13 cellular contexts compared by ENCODE assay signal in the genomic region with DNA sequence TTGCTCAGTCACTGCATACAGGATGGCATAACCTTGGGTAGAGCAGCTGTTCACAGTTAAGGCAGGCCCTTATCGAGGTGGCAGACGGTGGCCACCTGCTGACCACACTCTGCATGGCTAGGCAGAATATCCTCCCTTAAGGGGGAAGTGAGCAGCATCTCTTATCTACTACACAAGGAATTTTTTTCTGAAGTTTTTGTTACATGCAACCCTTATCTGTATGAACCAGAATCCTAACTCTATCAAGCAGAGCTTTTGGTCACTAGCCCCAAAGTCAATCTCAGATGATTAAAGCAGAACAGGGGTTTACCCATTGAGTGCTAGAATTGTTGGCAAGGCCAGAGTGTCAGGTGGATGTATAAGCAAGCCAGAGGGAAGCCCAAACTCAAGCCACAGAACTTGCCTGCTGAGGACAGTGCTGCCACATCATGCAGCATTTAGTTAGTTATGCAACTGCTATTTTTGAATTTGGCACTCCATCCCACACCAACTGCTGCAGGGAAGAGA.
DNase-seq lines count a peak whose midpoint lies in the region; ATAC-seq lines count a peak whose summit lies in the region.
"Had no signal": no experiment of that assay in that cellular context is flagged by ENCODE, and none has a peak within 500 bp of the region (broad histone marks: within the 10 kb centered on the region; RNA-seq: fewer than 3 reads in every experiment).

No MANE protein-coding gene starts in this region.

- peak; percentile 82 to 88 for ATAC-seq in left cardiac atrium
- no peak for ATAC-seq in HG02938 (IDR thresholded peaks at IDR 0.05; ENCODE audit: unreplicated experiment)

- peak; percentile 32 for DNase-seq in DMS53 (lab: John Stamatoyannopoulos, UW)
- DNase-seq in DMS53 treated with DMSO at 0.1 percent for 48 hours (lab: John Stamatoyannopoulos, UW; ENCODE audit: unreplicated experiment): no peak
- DNase-seq in RKO (ENCODE audit: low spot score): peak; percentile 36
- no peak for DNase-seq in left cardiac atrium
- peak; percentile 7 for DNase-seq in putamen (ENCODE audit: low spot score)
- DNase-seq in NCI-H1105 (lab: John Stamatoyannopoulos, UW): no peak
- no peak for DNase-seq in activated CD4-positive, alpha-beta T cell treated with anti-CD3 and anti-CD28 coated beads for 48 hours
- DNase-seq: Calu3, mammary epithelial cell, NCI-H1048, NCI-H524, spleen had no signal

- intact Hi-C loops in left cardiac atrium (cut with DNase I): no loop called here

Comparison
In these comparisons a context has a peak if more than half of its experiments do, and no peak if none do; other contexts are left out.
1. DNase-seq: peak in DMS53 (single experiment), RKO (single experiment) and putamen (single experiment); none in DMS53 treated with DMSO at 0.1 percent for 48 hours (single experiment), left cardiac atrium (single experiment), NCI-H1105 (single experiment) and activated CD4-positive, alpha-beta T cell treated with anti-CD3 and anti-CD28 coated beads for 48 hours (single experiment).